ENCODE assay signal across 1 cellular context in genomic region chr6:85537055-85537494, GRCh38.
TF ChIP-seq lines count a peak whose summit lies in the region.

No MANE protein-coding gene starts in this region.

TF ChIP-seq in HepG2, 621 proteins besides CTCF, POLR2A, EP300 and RAD21 (continued from another document):
- TF ChIP-seq ZUFSP (CRISPR knock-in tag; IDR thresholded peaks at IDR 0.05; ENCODE audit: borderline replicate concordance) (no peak), IRF9 (CRISPR knock-in tag; IDR thresholded peaks at IDR 0.05; ENCODE audit: borderline replicate concordance) (no peak), STAG1 (CRISPR knock-in tag; IDR thresholded peaks at IDR 0.05) (peak; percentile 30), ARID3A (IDR thresholded peaks at IDR 0.05; ENCODE audit: low read depth, low read length) (0 out of 2 replicates have a peak, but pooled peaks have one; percentile 17)
